Comparison of ENCODE assay signal across 13 cellular contexts in the genomic region with DNA sequence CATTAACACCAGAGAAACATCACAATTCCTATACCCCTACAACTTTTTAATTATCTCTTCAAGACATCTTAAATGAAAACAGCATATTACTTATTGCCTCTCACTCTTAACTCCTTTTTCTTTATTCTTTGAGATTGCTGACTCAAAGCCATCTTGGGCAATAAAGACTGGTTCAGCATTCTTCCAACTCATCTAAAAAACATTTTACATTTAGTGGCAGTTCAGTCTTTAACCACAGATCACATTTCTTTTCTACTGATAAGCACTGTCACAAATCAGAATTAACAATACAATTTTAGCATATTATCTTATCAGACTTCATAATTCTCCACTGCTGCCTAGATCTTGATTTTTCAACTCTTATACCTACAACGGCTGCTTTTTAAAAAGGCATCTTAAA. TPM values are rescaled to one million over a fixed set of nuclear protein-coding genes. Genes with fewer than 3 reads are reported as not detected.
DNase-seq lines count a peak whose midpoint lies in the region; ATAC-seq, FAIRE-seq and TF ChIP-seq lines count a peak whose summit lies in the region.
"Had no signal": no experiment of that assay in that cellular context is flagged by ENCODE, and none has a peak within 500 bp of the region (broad histone marks: within the 10 kb centered on the region; RNA-seq: fewer than 3 reads in every experiment).

No MANE protein-coding gene starts in this region.

- H3K4me1 ChIP-seq in GM23248 (ENCODE audit: insufficient read depth), result peaks cover 17% of the 10 kb centered on the region
- H3K4me1 ChIP-seq in osteoblast (ENCODE audit: insufficient read depth, low read length), result peaks cover 23% of the 10 kb centered on the region
- peaks cover 9% of the 10 kb centered on the region for H3K4me1 ChIP-seq in CD8-positive, alpha-beta T cell (ENCODE audit: insufficient read depth, low read length)
- peaks cover 0 to 51% (median 0%) of the 10 kb centered on the region in 3 donors for H3K4me1 ChIP-seq in gastroesophageal sphincter

- H3K9me2 ChIP-seq in GM23248 (ENCODE audit: insufficient read depth), result no peaks in the 10 kb centered on the region

- CTCF ChIA-PET in CD8-positive, alpha-beta T cell (lab: Charles Lee), result no interaction called here

- peak overlapping the region; percentile 43 for H3K4me3 Mint-ChIP-seq in central memory CD8-positive, alpha-beta T cell
- H3K4me3 Mint-ChIP-seq in CD8-positive, alpha-beta T cell, result no peak overlapping the region
- H3K4me3 Mint-ChIP-seq: type B pancreatic cell had no signal

- no peak overlapping the region for H2AFZ ChIP-seq in GM23248
- no peak overlapping the region for H2AFZ ChIP-seq in osteoblast (ENCODE audit: low read length)

- peaks cover under 1% of the 10 kb centered on the region; the same call in 1 of the 2 replicates for H4K20me1 ChIP-seq in GM23248 (ENCODE audit: insufficient read depth)
- peaks cover 38% of the 10 kb centered on the region for H4K20me1 ChIP-seq in osteoblast (ENCODE audit: insufficient read depth, low read length)

- DNase-seq in GM23248 (peak; percentile 74), RCC 7860 (ENCODE audit: low spot score) (peak; percentile 34), osteoblast (ENCODE audit: insufficient read length, low spot score, missing footprints) (peak; percentile 64), SHP77 treated with DMSO at 0.1 percent for 48 hours (lab: John Stamatoyannopoulos, UW) (no peak), NCI-H1694 treated with DMSO at 0.1 percent for 48 hours (lab: John Stamatoyannopoulos, UW) (no peak)
- DNase-seq in central memory CD8-positive, alpha-beta T cell (ENCODE audit: low spot score in 2 of 2), result no peak
- no peak for DNase-seq in CD8-positive, alpha-beta T cell
- DNase-seq: activated CD8-positive, alpha-beta memory T cell treated with anti-CD3 and anti-CD28 coated beads, Interleukin-2, amount 50 U/mL, for 4 hours; NCI-H2171 treated with DMSO at 0.1 percent for 48 hours; nucleus accumbens; stimulated activated CD4-positive, alpha-beta T cell treated with anti-CD3 and anti-CD28 coated beads, Interleukin-4, amount 100 ng/mL, for 4 hours had no signal

- peak overlapping the region; percentile 80 for H3K27ac Mint-ChIP-seq in central memory CD8-positive, alpha-beta T cell (ENCODE audit: low read depth)
- no peak overlapping the region for H3K27ac Mint-ChIP-seq in CD8-positive, alpha-beta T cell
- H3K27ac Mint-ChIP-seq: type B pancreatic cell had no signal

- intact Hi-C loops in CD8-positive, alpha-beta T cell (cut with DNase I, micrococcal nuclease), result loop anchor here in 1 of 2 experiments (5.0 kb wide), 1 partner anchor 77 kb away; no protein-coding TSS in a partner anchor

- TF ChIP-seq CTCF in osteoblast (IDR thresholded peaks at IDR 0.05; ENCODE audit: extremely low read depth, low read depth, low read length) (no peak), gastroesophageal sphincter (IDR thresholded peaks at IDR 0.05) (peak in 1 of 4 experiments; percentile 3)
- no peak for TF ChIP-seq CTCF in CD8-positive, alpha-beta T cell (IDR thresholded peaks at IDR 0.05)

- H3K27me3 ChIP-seq in GM23248 (replicated peaks; ENCODE audit: insufficient read depth), result no peaks in the 10 kb centered on the region
- no peaks in the 10 kb centered on the region for H3K27me3 ChIP-seq in osteoblast (ENCODE audit: insufficient read depth, low read length)
- H3K27me3 ChIP-seq in CD8-positive, alpha-beta T cell (ENCODE audit: insufficient read depth, low read length), result no peaks in the 10 kb centered on the region
- no peaks in the 10 kb centered on the region for H3K27me3 ChIP-seq in gastroesophageal sphincter

- peaks cover 15% of the 10 kb centered on the region for H3F3A ChIP-seq in GM23248 (ENCODE audit: insufficient read depth)

- H3K4me2 ChIP-seq in GM23248 (ENCODE audit: unreplicated experiment) (peak overlapping the region; percentile 14), osteoblast (ENCODE audit: insufficient read depth, low read length) (peak overlapping the region; percentile 43)

- TF ChIP-seq POLR2A in gastroesophageal sphincter (IDR thresholded peaks at IDR 0.05), result no peak

- H3K9me3 Mint-ChIP-seq in central memory CD8-positive, alpha-beta T cell, result no peaks in the 10 kb centered on the region
- no peaks in the 10 kb centered on the region for H3K9me3 Mint-ChIP-seq in CD8-positive, alpha-beta T cell
- H3K9me3 Mint-ChIP-seq: type B pancreatic cell had no signal

- 10 to 22% methylated on average over 1 of the region's 1 CpG for WGBS in GM23248 (ENCODE audit: low coverage in 1 of 2, low lambda C conversion rate in 2 of 2, missing lambda C conversion rate in 2 of 2), 2 experiments
- 30 to 40% methylated on average over 1 of the region's 1 CpG for WGBS in gastroesophageal sphincter (ENCODE audit: low coverage in 1 of 2), 2 donors

- in situ Hi-C loops in GM23248 (cut with MboI), result no loop called here

- peaks cover 72% of the 10 kb centered on the region for H3K79me2 ChIP-seq in GM23248 (ENCODE audit: insufficient read depth)
- peaks cover 73% of the 10 kb centered on the region for H3K79me2 ChIP-seq in osteoblast (ENCODE audit: insufficient read depth, low read length)

- H3K27ac ChIP-seq in GM23248 (no peak overlapping the region), osteoblast (ENCODE audit: low read depth, low read length) (peak overlapping the region; percentile 43), gastroesophageal sphincter (peak overlapping the region in 1 of 4 donors; percentile 46)
- no peak overlapping the region for H3K27ac ChIP-seq in CD8-positive, alpha-beta T cell (ENCODE audit: low read depth, low read length)

- H3K9ac ChIP-seq in GM23248, result no peak overlapping the region

- H3K4me3 ChIP-seq in GM23248 (no peak overlapping the region), osteoblast (ENCODE audit: insufficient read depth, low read length) (no peak overlapping the region), gastroesophageal sphincter (no peak overlapping the region)
- H3K4me3 ChIP-seq in CD8-positive, alpha-beta T cell (ENCODE audit: low read depth, low read length), result no peak overlapping the region

- peaks cover 27% of the 10 kb centered on the region for H3K36me3 Mint-ChIP-seq in central memory CD8-positive, alpha-beta T cell (ENCODE audit: insufficient read depth)
- peaks cover 12% of the 10 kb centered on the region for H3K36me3 Mint-ChIP-seq in CD8-positive, alpha-beta T cell
- H3K36me3 Mint-ChIP-seq: type B pancreatic cell had no signal

- POLR2A ChIA-PET in CD8-positive, alpha-beta T cell (lab: Charles Lee), result no interaction called here

- ATAC-seq in central memory CD8-positive, alpha-beta T cell (replicated peaks; ENCODE audit: extremely low read depth, poor library complexity, severe bottlenecking), result no peak
- no peak for ATAC-seq in CD8-positive, alpha-beta T cell
- ATAC-seq in gastroesophageal sphincter, result no peak

- H3K9me3 ChIP-seq in GM23248 (ENCODE audit: low read depth), result no peaks in the 10 kb centered on the region
- H3K9me3 ChIP-seq in osteoblast (ENCODE audit: low read depth, low read length), result no peaks in the 10 kb centered on the region
- no peaks in the 10 kb centered on the region for H3K9me3 ChIP-seq in CD8-positive, alpha-beta T cell (ENCODE audit: low read length)
- H3K9me3 ChIP-seq in gastroesophageal sphincter, result no peaks in the 10 kb centered on the region

- no peaks in the 10 kb centered on the region for H3K36me3 ChIP-seq in GM23248 (ENCODE audit: low read depth)
- H3K36me3 ChIP-seq in osteoblast (ENCODE audit: insufficient read depth, low read length), result no peaks in the 10 kb centered on the region
- H3K36me3 ChIP-seq in CD8-positive, alpha-beta T cell (ENCODE audit: insufficient read depth, low read length), result no peaks in the 10 kb centered on the region
- H3K36me3 ChIP-seq in gastroesophageal sphincter, result no peaks in the 10 kb centered on the region

- peak; percentile 88 for FAIRE-seq in RCC 7860 (lab: Jason Lieb, UNC)

- H3K27me3 Mint-ChIP-seq in central memory CD8-positive, alpha-beta T cell, result no peaks in the 10 kb centered on the region
- H3K27me3 Mint-ChIP-seq in CD8-positive, alpha-beta T cell (ENCODE audit: low read depth), result no peaks in the 10 kb centered on the region
- H3K27me3 Mint-ChIP-seq: type B pancreatic cell had no signal

- H3K4me1 Mint-ChIP-seq in central memory CD8-positive, alpha-beta T cell, result peaks cover 75% of the 10 kb centered on the region
- H3K4me1 Mint-ChIP-seq in CD8-positive, alpha-beta T cell (ENCODE audit: low read depth), result peaks cover 70% of the 10 kb centered on the region

- no peak for TF ChIP-seq EP300 in gastroesophageal sphincter (IDR thresholded peaks at IDR 0.05)

RNA-seq across cellular contexts. Expression of gene SIK3, which starts 34.0 kb away (rescaled TPM):
- 13.3 and 15.5 TPM in 2 replicates for total RNA-seq in GM23248 (2014; rRNA removed; shearing (Covaris generic))
- polyA plus RNA-seq in GM23248 (2016; fragmentation: Nextera tagmentation; extraction: Ambion mirVana), result 3.9 and 4.2 TPM in 2 replicates
- total RNA-seq in osteoblast (24.8 and 25.7 TPM in 2 replicates), gastroesophageal sphincter (10 to 100 TPM; 31.7 to 56.1 (median 45.3) TPM)
- total RNA-seq in CD8-positive, alpha-beta T cell, result 100 to 1,000 TPM in 1 of 2 experiments, 10 to 100 TPM in 1; 96.6 to 107 TPM

Comparison
In these comparisons a context has a peak if more than half of its experiments do, and no peak if none do; other contexts are left out.
1. DNase-seq: peak in GM23248 (single experiment), RCC 7860 (single experiment) and osteoblast (single experiment); none in central memory CD8-positive, alpha-beta T cell (0 of 2), SHP77 treated with DMSO at 0.1 percent for 48 hours (single experiment), CD8-positive, alpha-beta T cell (0 of 7) and NCI-H1694 treated with DMSO at 0.1 percent for 48 hours (single experiment).